Comparison of ENCODE assay signal across 8 cellular contexts in genomic region chr10:91220954-91221696, GRCh38. TPM values are rescaled to one million over a fixed set of nuclear protein-coding genes. Genes with fewer than 3 reads are reported as not detected.
A peak's percentile ranks its signal among the peaks of the same experiment; 100 is the strongest.
DNase-seq lines count a peak whose midpoint lies in the region; ATAC-seq and TF ChIP-seq lines count a peak whose summit lies in the region.

No MANE protein-coding gene starts in this region.

- peaks cover 25% of the 10 kb centered on the region for H3K36me3 Mint-ChIP-seq in activated naive CD4-positive, alpha-beta T cell treated with anti-CD3 and anti-CD28 coated beads, Interleukin-2, amount 10 ng/mL, durations not matched to agents 7 days and 5 days

- H3K36me3 ChIP-seq in ES-I3 (ENCODE audit: insufficient read depth, low read length), result no peaks in the 10 kb centered on the region
- H3K36me3 ChIP-seq in KMS-11 (ENCODE audit: insufficient read depth), result no peaks in the 10 kb centered on the region
- H3K36me3 ChIP-seq in ovary, result no peaks in the 10 kb centered on the region

- no peak for TF ChIP-seq EP300 in ovary (IDR thresholded peaks at IDR 0.05)

- CTCF ChIA-PET in activated naive CD4-positive, alpha-beta T cell treated with anti-CD3 and anti-CD28 coated beads, Interleukin-2, amount 10 ng/mL, durations not matched to agents 7 days and 5 days (lab: Charles Lee), result interaction anchor here (1.0 kb wide), 1 partner anchor 58 kb away, joined by 3 read pairs; no protein-coding TSS in a partner anchor

- H3K27me3 Mint-ChIP-seq in activated naive CD4-positive, alpha-beta T cell treated with anti-CD3 and anti-CD28 coated beads, Interleukin-2, amount 10 ng/mL, durations not matched to agents 7 days and 5 days, result no peaks in the 10 kb centered on the region

- no peaks in the 10 kb centered on the region for H4K20me1 ChIP-seq in KMS-11 (ENCODE audit: insufficient read depth)

- peak overlapping the region; percentile 86 for H3K9ac ChIP-seq in ES-I3 (ENCODE audit: low read depth, low read length)
- peak overlapping the region; percentile 93 for H3K9ac ChIP-seq in KMS-11

- TF ChIP-seq CTCF in KMS-11 (conservative IDR thresholded peaks at IDR 0.05; ENCODE audit: low read depth, low read length) (no peak), ovary (IDR thresholded peaks at IDR 0.05) (no peak)

- H3K4me3 ChIP-seq in KMS-11 (IDR thresholded peaks at IDR 0.05; ENCODE audit: insufficient read depth, low read depth, low read length) (no peak overlapping the region), ovary (peak overlapping the region; percentile 93)

- peak; percentile 53 for DNase-seq in activated naive CD4-positive, alpha-beta T cell treated with anti-CD3 and anti-CD28 coated beads, Interleukin-2, amount 10 ng/mL, durations not matched to agents 7 days and 5 days
- peak in 25 of 42 donors; percentile 4 to 54 (median 21) for DNase-seq in head of caudate nucleus
- peak in 1 of 5 donors; percentile 18 for DNase-seq in ovary
- DNase-seq in NCI-H2227 (lab: John Stamatoyannopoulos, UW; ENCODE audit: unreplicated experiment), result no peak
- no peak for DNase-seq in cortex of kidney (lab: John Stamatoyannopoulos, UW)

- H2AFZ ChIP-seq in KMS-11 (ENCODE audit: low read depth), result peak overlapping the region; percentile 50

- peak; percentile 5 for ATAC-seq in GM21576 (IDR thresholded peaks at IDR 0.05; ENCODE audit: unreplicated experiment)

- no peaks in the 10 kb centered on the region for H3K9me3 ChIP-seq in ES-I3 (ENCODE audit: control insufficient read depth, insufficient read depth, low read length)
- H3K9me3 ChIP-seq in ovary, result no peaks in the 10 kb centered on the region

- H3K27ac ChIP-seq in KMS-11 (peak overlapping the region; percentile 93), ovary (peak overlapping the region; percentile 81 to 88)

- H3K4me3 Mint-ChIP-seq in activated naive CD4-positive, alpha-beta T cell treated with anti-CD3 and anti-CD28 coated beads, Interleukin-2, amount 10 ng/mL, durations not matched to agents 7 days and 5 days, result peak overlapping the region; percentile 85

- WGBS in ovary, 3 donors, result 1% methylated on average over 25 to 40 of the region's 40 CpGs

- H3K4me1 ChIP-seq in ES-I3 (ENCODE audit: insufficient read depth, low read length) (no peaks in the 10 kb centered on the region), KMS-11 (ENCODE audit: low read depth, poor library complexity, severe bottlenecking) (peaks cover 58% of the 10 kb centered on the region), ovary (ENCODE audit: insufficient read depth) (peaks cover 3% of the 10 kb centered on the region)

- peaks cover 33% of the 10 kb centered on the region; the same call in 1 of the 2 replicates for H3K79me2 ChIP-seq in KMS-11 (ENCODE audit: insufficient read depth, low read depth)

- no peak for TF ChIP-seq POLR2A in ovary (IDR thresholded peaks at IDR 0.05)

- H3K27me3 ChIP-seq in KMS-11 (ENCODE audit: insufficient read depth, low read depth) (no peaks in the 10 kb centered on the region), ovary (no peaks in the 10 kb centered on the region)

- peak overlapping the region; percentile 90 for H3K4me2 ChIP-seq in KMS-11

- intact Hi-C loops in head of caudate nucleus (cut with DNase I), result loop anchor here (10.0 kb wide), 1 partner anchor 56 kb away; no protein-coding TSS in a partner anchor
- intact Hi-C loops in ovary (cut with DNase I), result no loop called here

- H3K9me3 Mint-ChIP-seq in activated naive CD4-positive, alpha-beta T cell treated with anti-CD3 and anti-CD28 coated beads, Interleukin-2, amount 10 ng/mL, durations not matched to agents 7 days and 5 days, result no peaks in the 10 kb centered on the region

- peaks cover 47% of the 10 kb centered on the region for H3K4me1 Mint-ChIP-seq in activated naive CD4-positive, alpha-beta T cell treated with anti-CD3 and anti-CD28 coated beads, Interleukin-2, amount 10 ng/mL, durations not matched to agents 7 days and 5 days

- peak overlapping the region; percentile 89 for H3K27ac Mint-ChIP-seq in activated naive CD4-positive, alpha-beta T cell treated with anti-CD3 and anti-CD28 coated beads, Interleukin-2, amount 10 ng/mL, durations not matched to agents 7 days and 5 days

RNA-seq across cellular contexts. Expression of gene PCGF5, which starts 0.7 kb away (rescaled TPM):
- total RNA-seq in ovary, result 10 to 100 TPM; 32.0 to 49.0 (median 37.9) TPM
- polyA plus RNA-seq in ovary, result 10 to 100 TPM; 13.1 to 28.1 TPM

Comparison
In these comparisons a context has a peak if more than half of its experiments do, and no peak if none do; other contexts are left out.
1. DNase-seq: peak in activated naive CD4-positive, alpha-beta T cell treated with anti-CD3 and anti-CD28 coated beads, Interleukin-2, amount 10 ng/mL, durations not matched to agents 7 days and 5 days (single experiment) and head of caudate nucleus (25 of 42); none in NCI-H2227 (single experiment) and cortex of kidney (single experiment).